Comparison of ENCODE assay signal across 15 cellular contexts in the genomic region with DNA sequence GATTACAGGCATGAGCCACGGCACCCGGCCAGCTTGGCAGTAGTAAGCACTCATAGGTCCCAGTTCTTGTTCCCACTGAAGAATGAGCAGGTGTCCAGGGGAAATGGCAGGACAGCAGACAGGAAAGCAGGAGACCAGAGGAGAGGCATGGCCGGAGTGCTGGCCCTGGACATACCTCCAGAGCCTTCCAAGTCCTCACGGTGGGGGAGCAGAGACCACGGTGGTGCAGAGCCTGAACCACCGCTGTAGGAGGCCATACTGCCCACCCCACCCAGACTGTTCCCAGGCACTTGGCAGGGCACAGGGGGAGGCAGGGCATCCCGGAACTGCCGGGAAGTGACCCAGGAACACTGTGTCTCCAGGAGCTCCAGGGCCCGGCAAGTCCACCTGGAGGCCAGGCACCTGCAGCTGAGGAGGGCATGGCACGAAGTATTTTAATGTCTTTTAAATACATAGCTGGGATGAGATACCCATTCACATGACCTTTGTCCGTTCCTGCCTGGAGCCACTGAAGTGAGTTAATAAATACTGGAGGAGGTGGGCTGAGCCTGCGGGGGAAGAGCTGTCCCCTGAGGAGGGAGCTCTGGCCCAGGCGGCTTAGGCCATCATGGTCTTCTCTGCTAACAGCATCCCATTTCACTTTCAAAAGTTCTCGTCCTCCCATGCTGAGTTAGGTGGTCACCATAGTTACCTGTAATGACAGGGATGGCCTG. TPM values are rescaled to one million over a fixed set of nuclear protein-coding genes. Genes with fewer than 3 reads are reported as not detected.
DNase-seq lines count a peak whose midpoint lies in the region; ATAC-seq and TF ChIP-seq lines count a peak whose summit lies in the region.
"Had no signal": no experiment of that assay in that cellular context is flagged by ENCODE, and none has a peak within 500 bp of the region (broad histone marks: within the 10 kb centered on the region; RNA-seq: fewer than 3 reads in every experiment).

No MANE protein-coding gene starts in this region.

- DNase-seq in NK-92 (lab: John Stamatoyannopoulos, UW; ENCODE audit: unreplicated experiment) = peak; percentile 4
- no peak for DNase-seq in NK-92 treated with Interleukin-12 subunit alpha and Interleukin-12 subunit beta, amount 100 ng/mL, for 24 hours (lab: John Stamatoyannopoulos, UW)
- DNase-seq in endodermal cell = peak; percentile 85
- no peak for DNase-seq in progenitor cell of endocrine pancreas (ENCODE audit: low spot score, unreplicated experiment)
- no peak for DNase-seq in stimulated activated CD4-positive, alpha-beta T cell treated with anti-CD3 and anti-CD28 coated beads, Interleukin-15, amount 100 ng/mL, for 24 hours
- no peak for DNase-seq in NAMALWA (ENCODE audit: low spot score)
- DNase-seq: 8988T, COR-L47, hippocampal formation, KG1, NCI-H187 had no signal

- no peak overlapping the region for H3K27ac ChIP-seq in endodermal cell (ENCODE audit: low read depth, low read length)
- H3K27ac ChIP-seq: SJSA1 had no signal

- TF ChIP-seq CTCF in endodermal cell (conservative IDR thresholded peaks at IDR 0.05) = no peak
- no peak for TF ChIP-seq CTCF in progenitor cell of endocrine pancreas (IDR thresholded peaks at IDR 0.05; ENCODE audit: unreplicated experiment)

- no peak overlapping the region for H3K4me3 ChIP-seq in endodermal cell (ENCODE audit: low read length)
- H3K4me3 ChIP-seq: SJSA1 had no signal

- no peaks in the 10 kb centered on the region for H3K9me3 Mint-ChIP-seq in endodermal cell
- no peaks in the 10 kb centered on the region for H3K9me3 Mint-ChIP-seq in progenitor cell of endocrine pancreas (ENCODE audit: low read depth)
- H3K9me3 Mint-ChIP-seq: activated T-cell treated with anti-CD3 and anti-CD28 coated beads, Interleukin-2, amount 50 U/mL, for 72 hours had no signal

- H3K4me1 ChIP-seq in endodermal cell (ENCODE audit: control insufficient read depth, insufficient read depth, low read length) = no peaks in the 10 kb centered on the region
- H3K4me1 ChIP-seq: SJSA1 had no signal

- ATAC-seq in HG02759 (IDR thresholded peaks at IDR 0.05; ENCODE audit: unreplicated experiment) (peak; percentile 3), GM19328 (IDR thresholded peaks at IDR 0.05; ENCODE audit: unreplicated experiment) (no peak)

- no peaks in the 10 kb centered on the region for H3K27me3 Mint-ChIP-seq in endodermal cell (ENCODE audit: insufficient read depth)
- H3K27me3 Mint-ChIP-seq in progenitor cell of endocrine pancreas = peaks cover 8% of the 10 kb centered on the region

- H3K9ac ChIP-seq in endodermal cell (ENCODE audit: extremely low read depth, low read length, poor library complexity, severe bottlenecking) = no peak overlapping the region

- peaks cover 17% of the 10 kb centered on the region for H3K36me3 ChIP-seq in endodermal cell (ENCODE audit: control insufficient read depth, insufficient read depth, low read length)

- H3K36me3 Mint-ChIP-seq in endodermal cell (ENCODE audit: low read depth) (peaks cover 13% of the 10 kb centered on the region), progenitor cell of endocrine pancreas (ENCODE audit: insufficient read depth) (peaks cover 7% of the 10 kb centered on the region)

- 85% methylated on average over 6 to 14 of the region's 14 CpGs for WGBS in endodermal cell (ENCODE audit: insufficient coverage in 1 of 2, insufficient read length in 1 of 2), 2 experiments

- peak overlapping the region; percentile 61 for H3K27ac Mint-ChIP-seq in endodermal cell
- peak overlapping the region; percentile 82 for H3K27ac Mint-ChIP-seq in progenitor cell of endocrine pancreas
- H3K27ac Mint-ChIP-seq: activated T-cell treated with anti-CD3 and anti-CD28 coated beads, Interleukin-2, amount 50 U/mL, for 72 hours had no signal

- no peaks in the 10 kb centered on the region for H3K27me3 ChIP-seq in endodermal cell (ENCODE audit: control insufficient read depth, insufficient read depth, low read length, poor library complexity, severe bottlenecking)
- H3K27me3 ChIP-seq: SJSA1 had no signal

- peaks cover 11% of the 10 kb centered on the region for H3K4me1 Mint-ChIP-seq in endodermal cell
- H3K4me1 Mint-ChIP-seq in progenitor cell of endocrine pancreas (ENCODE audit: low read depth) = peaks cover 20% of the 10 kb centered on the region

- H3K9me3 ChIP-seq in endodermal cell (ENCODE audit: control insufficient read depth, low read length) = no peaks in the 10 kb centered on the region
- H3K9me3 ChIP-seq: SJSA1 had no signal

- H3K4me3 Mint-ChIP-seq in endodermal cell = no peak overlapping the region
- peak overlapping the region; percentile 24 for H3K4me3 Mint-ChIP-seq in progenitor cell of endocrine pancreas (ENCODE audit: low read depth)
- H3K4me3 Mint-ChIP-seq: activated T-cell treated with anti-CD3 and anti-CD28 coated beads, Interleukin-2, amount 50 U/mL, for 72 hours had no signal

RNA-seq across cellular contexts. Expression of gene TFCP2L1, which starts 49.7 kb away (rescaled TPM):
- 1 to 10 TPM; 3.3 to 4.3 TPM for total RNA-seq in endodermal cell
- polyA plus RNA-seq in endodermal cell (2013, experiment 1 of 2) = 0.28 TPM
- 0.21 TPM for polyA plus RNA-seq in endodermal cell (2013, experiment 2 of 2)
- 0.78 and 0.86 TPM in 2 replicates for total RNA-seq in progenitor cell of endocrine pancreas
- total RNA-seq: SJSA1 had no signal

Comparison
In these comparisons a context has a peak if more than half of its experiments do, and no peak if none do; other contexts are left out.
1. DNase-seq: peak in NK-92 (single experiment) and endodermal cell (single experiment); none in NK-92 treated with Interleukin-12 subunit alpha and Interleukin-12 subunit beta, amount 100 ng/mL, for 24 hours (single experiment), progenitor cell of endocrine pancreas (single experiment), stimulated activated CD4-positive, alpha-beta T cell treated with anti-CD3 and anti-CD28 coated beads, Interleukin-15, amount 100 ng/mL, for 24 hours (single experiment) and NAMALWA (single experiment).